In genomic region chr6:132007474-132008190, GRCh38 we compare ENCODE assay signal across 23 cellular contexts. TPM values are rescaled to one million over a fixed set of nuclear protein-coding genes. Genes with fewer than 3 reads are reported as not detected.
DNase-seq lines count a peak whose midpoint lies in the region; ATAC-seq, FAIRE-seq and TF ChIP-seq lines count a peak whose summit lies in the region.
"Had no signal": no experiment of that assay in that cellular context is flagged by ENCODE, and none has a peak within 500 bp of the region (broad histone marks: within the 10 kb centered on the region; RNA-seq: fewer than 3 reads in every experiment).

No MANE protein-coding gene starts in this region.

- dilution Hi-C loops in keratinocyte (cut with MboI; ENCODE audit: extremely low pct_ligation_motif_present, low sequenced_read_pairs), result no loop called here

- no peak overlapping the region for H3K4me2 ChIP-seq in keratinocyte (ENCODE audit: control insufficient read depth, extremely low read depth, insufficient read depth, low read depth, low read length)
- H3K4me2 ChIP-seq: SK-N-SH had no signal

- no peak overlapping the region for H3K27ac Mint-ChIP-seq in T-cell

- no peaks in the 10 kb centered on the region for H3K36me3 ChIP-seq in keratinocyte (ENCODE audit: control insufficient read depth in 2 of 2, extremely low read depth in 1 of 2, insufficient read depth in 2 of 2, low read length in 2 of 2)
- H3K36me3 ChIP-seq: left ventricle myocardium inferior, right lobe of liver had no signal

- H3K4me1 ChIP-seq in keratinocyte (ENCODE audit: control insufficient read depth, extremely low read depth, insufficient read depth, low read length), result no peaks in the 10 kb centered on the region
- H3K4me1 ChIP-seq: body of pancreas, left ventricle myocardium inferior, right lobe of liver had no signal

- POLR2A ChIA-PET in T-cell (lab: Charles Lee), result no interaction called here

- no peak for TF ChIP-seq POLR2A in erythroblast (IDR thresholded peaks at IDR 0.05; ENCODE audit: low read length)

- no peak overlapping the region for H3K9ac ChIP-seq in keratinocyte (ENCODE audit: control insufficient read depth, extremely low read depth, insufficient read depth, low read length)
- H3K9ac ChIP-seq: SK-N-SH had no signal

- H3K79me2 ChIP-seq in keratinocyte (ENCODE audit: control insufficient read depth, insufficient read depth, low read length), result no peaks in the 10 kb centered on the region

- H3K4me1 Mint-ChIP-seq in T-cell, result no peaks in the 10 kb centered on the region

- CTCF ChIA-PET in T-cell (lab: Charles Lee), result interaction anchor here in 1 of 2 donors (0.6 kb wide), 1 partner anchor 825 kb away, joined by 3 read pairs; no protein-coding TSS in a partner anchor

- no peaks in the 10 kb centered on the region for H3K9me1 ChIP-seq in keratinocyte (ENCODE audit: control insufficient read depth, extremely low read depth, insufficient read depth, low read length)

- no peak overlapping the region for H3K27ac ChIP-seq in keratinocyte (ENCODE audit: control insufficient read depth, insufficient read depth, low read length)
- H3K27ac ChIP-seq: body of pancreas, dorsolateral prefrontal cortex, left ventricle myocardium inferior, right lobe of liver had no signal

- ATAC-seq in T-cell (replicated peaks in 1 of 4) (no peak), HG02571 (IDR thresholded peaks at IDR 0.05; ENCODE audit: unreplicated experiment) (no peak), GM21367 (IDR thresholded peaks at IDR 0.05; ENCODE audit: unreplicated experiment) (no peak)
- ATAC-seq: body of pancreas had no signal

- no peaks in the 10 kb centered on the region for H3K27me3 Mint-ChIP-seq in T-cell

- H3K9me3 ChIP-seq in keratinocyte (ENCODE audit: control insufficient read depth, low read depth, low read length), result peaks cover 12% of the 10 kb centered on the region
- H3K9me3 ChIP-seq: body of pancreas, right lobe of liver, SK-N-SH had no signal

- no peaks in the 10 kb centered on the region for H3K27me3 ChIP-seq in keratinocyte (ENCODE audit: control insufficient read depth, extremely low read depth, insufficient read depth, low read length)
- H3K27me3 ChIP-seq: body of pancreas, dorsolateral prefrontal cortex, right lobe of liver had no signal

- no peak overlapping the region for H3K4me3 ChIP-seq in AG10803 (ENCODE audit: low read length)
- H3K4me3 ChIP-seq in choroid plexus epithelial cell (ENCODE audit: low read depth, low read length), result no peak overlapping the region
- no peak overlapping the region for H3K4me3 ChIP-seq in keratinocyte (ENCODE audit: control insufficient read depth in 2 of 3, extremely low read depth in 1 of 3, insufficient read depth in 2 of 3, low read depth in 1 of 3, low read length in 3 of 3)
- H3K4me3 ChIP-seq: body of pancreas, dorsolateral prefrontal cortex, left ventricle myocardium inferior, right lobe of liver had no signal

- TF ChIP-seq CTCF in AG10803 (conservative IDR thresholded peaks at IDR 0.05; ENCODE audit: low read length) (no peak), choroid plexus epithelial cell (conservative IDR thresholded peaks at IDR 0.05; ENCODE audit: low read depth, low read length) (no peak), keratinocyte (optimal IDR thresholded peaks at IDR 0.05 in 1 of 3, IDR thresholded peaks at IDR 0.05 in 1 of 3, conservative IDR thresholded peaks at IDR 0.05 in 1 of 3; ENCODE audit: extremely low read depth in 1 of 3, insufficient read depth in 2 of 3, low read length in 3 of 3) (no peak)

- peak; percentile 69 for DNase-seq in AG10803 (ENCODE audit: low read depth)
- peak; percentile 13 for DNase-seq in MV-4-11 (lab: John Stamatoyannopoulos, UW)
- DNase-seq in choroid plexus epithelial cell (ENCODE audit: low read depth), result peak; percentile 89
- DNase-seq in keratinocyte (ENCODE audit: low read depth, low spot score), result no peak
- DNase-seq in T-cell, result no peak
- DNase-seq in erythroblast (lab: John Stamatoyannopoulos, UW), result no peak
- DNase-seq: activated CD4-positive, alpha-beta T cell treated with anti-CD3 and anti-CD28 coated beads for 48 hours; activated naive CD4-positive, alpha-beta T cell treated with Interleukin-2 at 50 U/mL for 16 hours; body of pancreas; dorsolateral prefrontal cortex; foreskin melanocyte; GDM1; KBM-7; left ventricle myocardium inferior; NCI-H1105; NCI-H774; nucleus accumbens; right lobe of liver; SK-N-SH had no signal

- H4K20me1 ChIP-seq in keratinocyte (ENCODE audit: control insufficient read depth, extremely low read depth, insufficient read depth, low read length), result no peaks in the 10 kb centered on the region

- no peaks in the 10 kb centered on the region for H3K36me3 Mint-ChIP-seq in T-cell

- H2AFZ ChIP-seq in keratinocyte (ENCODE audit: control insufficient read depth, low read length), result no peak overlapping the region

- FAIRE-seq in keratinocyte (lab: Jason Lieb, UNC), result peak; percentile 29
- FAIRE-seq: GM12891, urothelium cell line had no signal

- no peak overlapping the region for H3K4me3 Mint-ChIP-seq in T-cell

- H3K9me3 Mint-ChIP-seq in T-cell, result peaks cover 0 to 10% (median 7%) of the 10 kb centered on the region in 3 donors

RNA-seq across cellular contexts. Expression of gene CCN2, which starts 56.5 kb away (rescaled TPM):
- 41.4 to 108 TPM (median 78.2 TPM) in 3 replicates for polyA plus RNA-seq in keratinocyte
- 18.2 TPM for polyA plus RNA-seq in keratinocyte (2011; ENCODE audit: low read depth)
- polyA plus RNA-seq in keratinocyte (2011; cell fraction: cytosol; rRNA removed), result 34.1 and 43.9 TPM in 2 replicates
- polyA plus RNA-seq in keratinocyte (2011; cell fraction: nucleus; rRNA removed), result 221 and 225 TPM in 2 replicates
- 27.5 and 97.8 TPM in 2 replicates for polyA plus RNA-seq in keratinocyte (2012; ENCODE audit: low replicate concordance)
- 14.0 to 65.9 TPM (median 31.1 TPM) in 3 replicates for polyA minus RNA-seq in keratinocyte
- polyA minus RNA-seq in keratinocyte (2011; cell fraction: cytosol; rRNA and poly(A)+ RNA removed), result 33.4 TPM
- 72.1 and 113 TPM in 2 replicates for polyA minus RNA-seq in keratinocyte (2011; cell fraction: nucleus; rRNA and poly(A)+ RNA removed)
- total RNA-seq in T-cell, result 1 to 10 TPM in 2 of 5 donors, under 1 TPM in 1, not detected in 2; 0.49 to 1.3 (median 1.2) TPM

Comparison
In these comparisons a context has a peak if more than half of its experiments do, and no peak if none do; other contexts are left out.
1. DNase-seq: peak in AG10803 (single experiment), MV-4-11 (single experiment) and choroid plexus epithelial cell (single experiment); none in keratinocyte (single experiment), T-cell (0 of 34) and erythroblast (0 of 2).